In the genomic region with DNA sequence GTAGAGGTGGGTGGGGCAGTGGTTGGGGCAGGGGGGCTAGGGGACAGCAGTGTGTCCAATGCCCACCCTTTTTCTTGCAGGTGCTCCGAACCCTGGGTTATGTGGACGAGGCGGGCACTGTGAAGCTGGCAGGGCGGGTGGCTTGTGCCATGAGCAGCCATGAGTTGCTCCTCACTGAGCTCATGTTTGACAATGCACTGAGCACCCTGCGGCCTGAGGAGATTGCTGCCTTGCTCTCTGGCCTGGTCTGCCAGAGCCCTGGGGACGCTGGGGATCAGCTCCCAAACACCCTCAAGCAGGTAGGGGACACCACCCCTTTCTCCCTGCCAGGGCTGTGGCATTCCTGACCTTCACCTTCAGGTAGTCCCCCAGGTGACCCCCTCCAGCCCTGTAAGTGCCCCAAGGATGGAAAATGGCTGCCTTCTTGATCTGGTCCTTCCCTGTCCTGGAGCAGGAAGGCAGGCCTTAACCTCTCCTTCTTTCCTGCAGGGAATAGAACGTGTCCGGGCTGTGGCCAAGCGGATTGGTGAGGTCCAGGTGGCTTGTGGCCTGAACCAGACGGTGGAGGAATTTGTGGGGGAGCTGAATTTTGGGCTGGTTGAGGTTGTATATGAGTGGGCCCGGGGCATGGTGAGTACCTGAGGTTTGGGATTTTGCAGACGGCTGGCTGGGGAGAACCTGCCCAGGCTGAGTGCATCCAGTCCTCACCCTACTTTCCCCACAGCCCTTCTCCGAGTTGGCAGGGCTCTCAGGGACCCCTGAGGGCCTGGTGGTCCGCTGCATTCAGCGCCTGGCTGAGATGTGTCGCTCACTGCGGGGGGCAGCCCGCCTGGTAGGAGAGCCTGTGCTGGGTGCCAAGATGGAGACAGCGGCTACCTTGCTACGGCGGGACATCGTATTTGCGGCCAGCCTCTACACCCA, we compare ENCODE assay signal across 1 cellular context.
TF ChIP-seq lines count a peak whose summit lies in the region.

No MANE protein-coding gene starts in this region.

TF ChIP-seq in H1, 55 proteins besides CTCF, POLR2A, EP300 and RAD21:
- TF ChIP-seq CHD2 (IDR thresholded peaks at IDR 0.05; ENCODE audit: low read length) (no peak), SAP30 (IDR thresholded peaks at IDR 0.05; ENCODE audit: insufficient read depth, insufficient replicate concordance, low read length) (no peak), ZNF274 (IDR thresholded peaks at IDR 0.05; ENCODE audit: borderline replicate concordance, extremely low read depth, low read length) (no peak), NRF1 (IDR thresholded peaks at IDR 0.05; ENCODE audit: low read depth, low read length) (no peak), FOSL1 (IDR thresholded peaks at IDR 0.05; ENCODE audit: insufficient read depth, low read depth, low read length) (no peak), POLR2AphosphoS5 (IDR thresholded peaks at IDR 0.05; ENCODE audit: low read depth, low read length) (no peak), SP1 (IDR thresholded peaks at IDR 0.05; ENCODE audit: low read depth, low read length) (no peak), SP2 (IDR thresholded peaks at IDR 0.05; ENCODE audit: low read length) (no peak)
- TF ChIP-seq, protein P1, sequence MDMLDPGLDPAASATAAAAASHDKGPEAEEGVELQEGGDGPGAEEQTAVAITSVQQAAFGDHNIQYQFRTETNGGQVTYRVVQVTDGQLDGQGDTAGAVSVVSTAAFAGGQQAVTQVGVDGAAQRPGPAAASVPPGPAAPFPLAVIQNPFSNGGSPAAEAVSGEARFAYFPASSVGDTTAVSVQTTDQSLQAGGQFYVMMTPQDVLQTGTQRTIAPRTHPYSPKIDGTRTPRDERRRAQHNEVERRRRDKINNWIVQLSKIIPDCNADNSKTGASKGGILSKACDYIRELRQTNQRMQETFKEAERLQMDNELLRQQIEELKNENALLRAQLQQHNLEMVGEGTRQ (IDR thresholded peaks at IDR 0.05; ENCODE audit: low read length) = no peak
